Comparison of ENCODE assay signal across 8 cellular contexts in the genomic region with DNA sequence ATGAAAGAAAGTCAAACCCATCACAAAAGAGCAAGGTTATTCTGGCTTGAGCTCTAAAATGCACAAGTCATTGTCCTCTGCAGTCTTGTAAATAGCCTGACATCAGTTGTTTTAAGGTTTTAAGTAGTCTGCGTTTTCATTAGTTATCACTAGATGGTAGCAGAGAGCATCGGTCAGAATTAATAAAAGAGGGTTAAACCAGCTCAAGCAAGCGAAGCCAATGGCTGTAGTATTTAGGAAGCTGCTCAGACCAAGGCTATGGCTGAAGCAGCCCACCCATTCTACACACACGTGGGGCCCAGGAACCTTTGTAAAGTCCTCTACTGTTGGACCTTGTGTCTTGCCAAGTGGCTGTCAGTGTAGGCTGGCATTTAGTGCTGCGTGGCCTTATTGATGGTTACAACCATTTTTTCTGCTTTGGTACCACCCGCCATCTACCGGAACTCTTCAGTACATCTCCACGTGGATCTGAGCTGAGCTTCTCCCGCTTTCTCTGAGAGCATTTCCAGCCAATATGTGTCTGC. TPM values are rescaled to one million over a fixed set of nuclear protein-coding genes. Genes with fewer than 3 reads are reported as not detected.
DNase-seq lines count a peak whose midpoint lies in the region; ATAC-seq, FAIRE-seq and TF ChIP-seq lines count a peak whose summit lies in the region.

No MANE protein-coding gene starts in this region.

- H3K4me1 Mint-ChIP-seq in nephron progenitor cell: no peaks in the 10 kb centered on the region

- DNase-seq in A549 (ENCODE audit: low read depth in 1 of 2, low spot score in 1 of 2): peak; percentile 46 to 77
- DNase-seq in GDM1 (lab: John Stamatoyannopoulos, UW): peak; percentile 61
- DNase-seq in NCI-H1092 treated with DMSO at 0.1 percent for 48 hours (lab: John Stamatoyannopoulos, UW): peak; percentile 87
- DNase-seq in SK-N-SH: peak; percentile 78
- DNase-seq in esophagus squamous epithelium (lab: John Stamatoyannopoulos, UW): no peak
- DNase-seq in nephron progenitor cell: no peak
- DNase-seq in cortex of kidney (lab: John Stamatoyannopoulos, UW): no peak

- TF ChIP-seq POLR2A in A549 (IDR thresholded peaks at IDR 0.05; ENCODE audit: low read length): no peak
- no peak for TF ChIP-seq POLR2A in esophagus squamous epithelium (IDR thresholded peaks at IDR 0.05)

- TF ChIP-seq CTCF in A549 (IDR thresholded peaks at IDR 0.05): peak; percentile 45
- peak; percentile 70 for TF ChIP-seq CTCF in SK-N-SH (IDR thresholded peaks at IDR 0.05)
- TF ChIP-seq CTCF in esophagus squamous epithelium (IDR thresholded peaks at IDR 0.05): peak; percentile 53 to 69 (median 58)
- TF ChIP-seq CTCF in nephron progenitor cell (IDR thresholded peaks at IDR 0.05): peak; percentile 63

- H3K79me2 ChIP-seq in SK-N-SH (ENCODE audit: insufficient read depth): no peaks in the 10 kb centered on the region

- TF ChIP-seq EP300 in A549 (IDR thresholded peaks at IDR 0.05) (no peak), SK-N-SH (IDR thresholded peaks at IDR 0.05; ENCODE audit: borderline replicate concordance in 1 of 2, low read depth in 1 of 2, low read length in 1 of 2) (no peak)

- H4K20me1 ChIP-seq in SK-N-SH (ENCODE audit: insufficient read depth): no peaks in the 10 kb centered on the region

- ATAC-seq in A549 (peak; percentile 83 to 84), GM18520 (IDR thresholded peaks at IDR 0.05; ENCODE audit: unreplicated experiment) (no peak)

- peaks cover 25% of the 10 kb centered on the region for H3K27me3 Mint-ChIP-seq in nephron progenitor cell (ENCODE audit: low read depth, poor library complexity)

- no peak overlapping the region for H3K27ac Mint-ChIP-seq in nephron progenitor cell

- H3K9ac ChIP-seq in SK-N-SH: no peak overlapping the region

- peaks cover 38% of the 10 kb centered on the region for H3K9me3 Mint-ChIP-seq in nephron progenitor cell

- H3K4me1 ChIP-seq in A549 (no peaks in the 10 kb centered on the region), SK-N-SH (ENCODE audit: control insufficient read depth in 1 of 2, insufficient read depth in 2 of 2, low read depth in 1 of 2, low read length in 1 of 2) (peaks cover 0 to 3% of the 10 kb centered on the region in 2 experiments; a peak in 1 of 4 replicates), esophagus squamous epithelium (peaks cover 0 to 11% (median 0%) of the 10 kb centered on the region in 3 donors)

- no peaks in the 10 kb centered on the region for H3K36me3 Mint-ChIP-seq in nephron progenitor cell (ENCODE audit: low read depth)

- no peak for FAIRE-seq in A549 (lab: Jason Lieb, UNC)

- H3K36me3 ChIP-seq in SK-N-SH (replicated peaks in 1 of 2; ENCODE audit: control insufficient read depth in 1 of 2, insufficient read depth in 2 of 2, low read length in 1 of 2) (no peaks in the 10 kb centered on the region), esophagus squamous epithelium (no peaks in the 10 kb centered on the region)

- peak overlapping the region; percentile 51; the same call in 2 of the 3 replicates for H3K4me2 ChIP-seq in A549
- H3K4me2 ChIP-seq in SK-N-SH: no peak overlapping the region

- POLR2A ChIA-PET in A549 (lab: Yijun Ruan, JAX): interaction anchor here (1.0 kb wide), 1 partner anchor 63 kb away, joined by 3 read pairs; no protein-coding TSS in a partner anchor
- POLR2A ChIA-PET in SK-N-SH (lab: Yijun Ruan, JAX): interaction anchor here (2.1 kb wide), 1 partner anchor 63 kb away, joined by 8 read pairs; no protein-coding TSS in a partner anchor

- intact Hi-C loops in esophagus squamous epithelium (cut with DNase I): no loop called here

- TF ChIP-seq RAD21 in A549 (conservative IDR thresholded peaks at IDR 0.05 in 1 of 2, IDR thresholded peaks at IDR 0.05 in 1 of 2) (peak in 1 of 2 experiments; percentile 43; a peak in 3 of 5 replicates), SK-N-SH (IDR thresholded peaks at IDR 0.05; ENCODE audit: low read length) (peak; percentile 70)

- H3K27ac ChIP-seq in A549: no peak overlapping the region
- H3K27ac ChIP-seq in SK-N-SH (ENCODE audit: low read depth in 2 of 2, low read length in 1 of 2): no peak overlapping the region
- no peak overlapping the region for H3K27ac ChIP-seq in esophagus squamous epithelium

- H3K4me3 Mint-ChIP-seq in nephron progenitor cell: no peak overlapping the region

- H2AFZ ChIP-seq in SK-N-SH (ENCODE audit: low read depth): no peak overlapping the region

- no peak overlapping the region for H3K4me3 ChIP-seq in A549
- no peak overlapping the region for H3K4me3 ChIP-seq in SK-N-SH (ENCODE audit: low read depth in 2 of 2, low read length in 1 of 2)
- H3K4me3 ChIP-seq in esophagus squamous epithelium: no peak overlapping the region

- CTCF ChIA-PET in A549 (lab: Yijun Ruan, JAX) (interaction anchor here (0.5 to 2.4 kb wide), 18 partner anchors 9 to 430 kb away, joined by 3 to 10 read pairs (median 4); a partner anchor contains a TSS), SK-N-SH (lab: Yijun Ruan, JAX) (interaction anchor here (0.5 to 2.6 kb wide), 36 partner anchors 9 to 1341 kb away, joined by 3 to 25 read pairs (median 4); a partner anchor contains a TSS)

- H3K9me2 ChIP-seq in SK-N-SH: no peaks in the 10 kb centered on the region

- 5% methylated on average over 9 of the region's 9 CpGs for WGBS in A549 (ENCODE audit: missing lambda C conversion rate)
- 34% methylated on average over 8 of the region's 9 CpGs for whole genome bisulfite sequencing in SK-N-SH (ENCODE audit: low lambda C conversion rate)
- 24 to 26% methylated on average over 8 to 9 of the region's 9 CpGs for WGBS in esophagus squamous epithelium, 2 donors

- no peaks in the 10 kb centered on the region for H3K27me3 ChIP-seq in SK-N-SH (ENCODE audit: insufficient read depth)
- no peaks in the 10 kb centered on the region for H3K27me3 ChIP-seq in esophagus squamous epithelium

- no peaks in the 10 kb centered on the region for H3F3A ChIP-seq in SK-N-SH (replicated peaks; ENCODE audit: insufficient read depth)

- peaks cover 9% of the 10 kb centered on the region; the same call in 2 of the 3 replicates for H3K9me3 ChIP-seq in A549
- H3K9me3 ChIP-seq in SK-N-SH: no peaks in the 10 kb centered on the region
- no peaks in the 10 kb centered on the region for H3K9me3 ChIP-seq in esophagus squamous epithelium

TF ChIP-seq in A549, 52 proteins besides CTCF, POLR2A, EP300 and RAD21 (continues in another document):
- TF ChIP-seq, protein P1, sequence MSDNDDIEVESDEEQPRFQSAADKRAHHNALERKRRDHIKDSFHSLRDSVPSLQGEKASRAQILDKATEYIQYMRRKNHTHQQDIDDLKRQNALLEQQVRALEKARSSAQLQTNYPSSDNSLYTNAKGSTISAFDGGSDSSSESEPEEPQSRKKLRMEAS (IDR thresholded peaks at IDR 0.05): peak; percentile 78
- TF ChIP-seq MAFK (IDR thresholded peaks at IDR 0.05; ENCODE audit: partially characterized antibody): peak; percentile 7
- no peak for TF ChIP-seq CEBPB (IDR thresholded peaks at IDR 0.05)

TF ChIP-seq in SK-N-SH, 30 proteins besides CTCF, POLR2A, EP300 and RAD21:
- TF ChIP-seq SMC3 (IDR thresholded peaks at IDR 0.05; ENCODE audit: low read depth, low read length): peak; percentile 35; the same call in 1 of the 2 replicates
- no peak for TF ChIP-seq TAF1 (IDR thresholded peaks at IDR 0.05; ENCODE audit: borderline replicate concordance, low read depth, low read length)
- TF ChIP-seq SIN3A (IDR thresholded peaks at IDR 0.05; ENCODE audit: borderline replicate concordance, low read depth, low read length): no peak

RNA-seq across cellular contexts. Expression of a gene that starts 13.3 kb away (rescaled TPM):
- polyA plus RNA-seq in A549 (2011; rRNA removed) (2.6 and 3.3 TPM in 2 replicates), A549 (2017; fragmentation: RNase III; extraction: RNeasy Plus Mini Kit Qiagen cat#74134 plus additional on column Dnase treatment) (1.9 to 2.5 TPM (median 2.2 TPM) in 3 replicates), SK-N-SH (2012; rRNA removed) (2.1 and 3.2 TPM in 2 replicates)
- 1.0 and 1.1 TPM in 2 replicates for polyA plus RNA-seq in A549 (2012; cell fraction: cytosol; rRNA removed)
- polyA plus RNA-seq in A549 (2012; cell fraction: nucleus; rRNA removed): 0.73 and 1.1 TPM in 2 replicates
- 3.9 and 4.0 TPM in 2 replicates for polyA minus RNA-seq in A549 (2011; rRNA and poly(A)+ RNA removed)
- 2.2 and 2.7 TPM in 2 replicates for polyA plus RNA-seq in SK-N-SH (2012; cell fraction: cytosol; rRNA removed)
- polyA plus RNA-seq in SK-N-SH (2012; cell fraction: nucleus; rRNA removed): 3.5 and 6.7 TPM in 2 replicates
- 10 to 100 TPM in 2 of 4 donors, 1 to 10 TPM in 2; 7.2 to 13.7 (median 9.8) TPM for total RNA-seq in esophagus squamous epithelium

RNA-seq across cellular contexts. Expression of a gene that starts 20.3 kb away (rescaled TPM):
- polyA plus RNA-seq in A549 (2011; rRNA removed) (not detected in 2 replicates), A549 (2017; fragmentation: RNase III; extraction: RNeasy Plus Mini Kit Qiagen cat#74134 plus additional on column Dnase treatment) (not detected in 3 replicates), SK-N-SH (2012; rRNA removed) (0.46 and 0.67 TPM in 2 replicates)
- not detected in 2 replicates for polyA plus RNA-seq in A549 (2012; cell fraction: cytosol; rRNA removed)
- polyA plus RNA-seq in A549 (2012; cell fraction: nucleus; rRNA removed): not detected in 2 replicates
- not detected in 2 replicates for polyA minus RNA-seq in A549 (2011; rRNA and poly(A)+ RNA removed)
- 0.63 and 0.71 TPM in 2 replicates for polyA plus RNA-seq in SK-N-SH (2012; cell fraction: cytosol; rRNA removed)
- polyA plus RNA-seq in SK-N-SH (2012; cell fraction: nucleus; rRNA removed): 0.87 and 1.0 TPM in 2 replicates
- 1 to 10 TPM in 3 of 4 donors, under 1 TPM in 1; 0.79 to 5.8 (median 2.5) TPM for total RNA-seq in esophagus squamous epithelium

RNA-seq across cellular contexts. Expression of a gene that starts 46.2 kb away (rescaled TPM):
- polyA plus RNA-seq in A549 (2011; rRNA removed) (2.3 and 3.7 TPM in 2 replicates), A549 (2017; fragmentation: RNase III; extraction: RNeasy Plus Mini Kit Qiagen cat#74134 plus additional on column Dnase treatment) (1.4 to 1.7 TPM (median 1.5 TPM) in 3 replicates), SK-N-SH (2012; rRNA removed) (1.4 and 2.2 TPM in 2 replicates)
- 0.52 TPM in 2 replicates for polyA plus RNA-seq in A549 (2012; cell fraction: cytosol; rRNA removed)
- polyA plus RNA-seq in A549 (2012; cell fraction: nucleus; rRNA removed): 0.28 and 0.42 TPM in 2 replicates
- polyA minus RNA-seq in A549 (2011; rRNA and poly(A)+ RNA removed): 2.7 and 4.0 TPM in 2 replicates
- 1.8 and 2.1 TPM in 2 replicates for polyA plus RNA-seq in SK-N-SH (2012; cell fraction: cytosol; rRNA removed)
- polyA plus RNA-seq in SK-N-SH (2012; cell fraction: nucleus; rRNA removed): 2.0 and 3.1 TPM in 2 replicates
- 1 to 10 TPM; 2.0 to 4.4 (median 2.4) TPM for total RNA-seq in esophagus squamous epithelium

RNA-seq across cellular contexts. Expression of a gene that starts 57.3 kb away (rescaled TPM):
- polyA plus RNA-seq in A549 (2011; rRNA removed) (3.4 and 4.1 TPM in 2 replicates), A549 (2017; fragmentation: RNase III; extraction: RNeasy Plus Mini Kit Qiagen cat#74134 plus additional on column Dnase treatment) (1.7 to 1.9 TPM (median 1.7 TPM) in 3 replicates), SK-N-SH (2012; rRNA removed) (4.4 and 6.6 TPM in 2 replicates)
- polyA plus RNA-seq in A549 (2012; cell fraction: cytosol; rRNA removed): 1.7 and 1.8 TPM in 2 replicates
- 1.2 and 1.3 TPM in 2 replicates for polyA plus RNA-seq in A549 (2012; cell fraction: nucleus; rRNA removed)
- polyA minus RNA-seq in A549 (2011; rRNA and poly(A)+ RNA removed): 3.1 and 4.1 TPM in 2 replicates
- 4.8 and 5.0 TPM in 2 replicates for polyA plus RNA-seq in SK-N-SH (2012; cell fraction: cytosol; rRNA removed)
- polyA plus RNA-seq in SK-N-SH (2012; cell fraction: nucleus; rRNA removed): 8.4 and 10.1 TPM in 2 replicates
- total RNA-seq in esophagus squamous epithelium: 1 to 10 TPM; 3.1 to 5.9 (median 4.5) TPM

Comparison
In these comparisons a context has a peak if more than half of its experiments do, and no peak if none do; other contexts are left out.
1. DNase-seq: peak in A549 (2 of 2), GDM1 (single experiment), NCI-H1092 treated with DMSO at 0.1 percent for 48 hours (single experiment) and SK-N-SH (single experiment); none in esophagus squamous epithelium (single experiment), nephron progenitor cell (single experiment) and cortex of kidney (single experiment).
2. Peak in every context shown above with its lines, with median percentiles within 50 percentile points of each other: CTCF ChIP-seq.